1 cellular context compared by ENCODE assay signal in genomic region chr1:55420866-55421265, GRCh38.
TF ChIP-seq lines count a peak whose summit lies in the region.

No MANE protein-coding gene starts in this region.

TF ChIP-seq in IMR-90, 13 proteins besides CTCF, POLR2A, EP300 and RAD21 (continued from another document):
- TF ChIP-seq FOS (IDR thresholded peaks at IDR 0.05; ENCODE audit: low read depth, low read length): no peak
- no peak for TF ChIP-seq BHLHE40 (IDR thresholded peaks at IDR 0.05; ENCODE audit: low read depth, low read length)
- no peak for TF ChIP-seq NFE2L2 (IDR thresholded peaks at IDR 0.05; ENCODE audit: low read depth, low read length)
- TF ChIP-seq USF2 (IDR thresholded peaks at IDR 0.05; ENCODE audit: low read depth, low read length): no peak
